ENCODE assay signal across 10 cellular contexts in the genomic region with DNA sequence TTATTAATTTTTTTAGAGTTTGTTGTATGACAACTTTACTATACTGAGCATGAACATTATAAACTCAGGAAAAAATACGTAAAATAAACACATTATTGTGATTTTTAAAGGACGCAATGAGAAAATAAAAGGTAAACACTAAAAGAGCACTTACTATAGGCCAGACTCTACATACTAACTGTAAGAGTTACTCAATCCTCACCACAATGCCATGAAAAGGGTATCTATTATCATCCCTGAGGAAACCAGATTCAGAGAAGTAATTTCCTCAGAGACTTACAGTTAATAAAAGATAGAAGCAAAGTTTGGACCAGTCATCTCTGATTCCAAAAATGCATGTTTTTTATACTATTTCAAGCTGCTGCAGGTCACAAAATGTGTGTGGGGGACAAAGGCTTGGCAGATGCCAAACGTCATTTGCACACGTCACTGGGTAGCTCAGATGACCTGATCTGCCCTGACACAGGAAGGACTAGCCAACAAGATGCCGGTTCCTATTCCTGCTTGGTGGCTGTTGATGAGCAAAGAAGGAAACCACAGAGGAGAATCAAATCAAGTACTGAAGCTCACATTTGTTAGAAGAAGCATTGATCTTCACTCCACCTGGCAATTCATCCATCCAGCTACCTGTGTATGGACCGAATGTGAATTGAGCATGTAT.
DNase-seq lines count a peak whose midpoint lies in the region; ATAC-seq lines count a peak whose summit lies in the region.
"Had no signal": no experiment of that assay in that cellular context is flagged by ENCODE, and none has a peak within 500 bp of the region (broad histone marks: within the 10 kb centered on the region; RNA-seq: fewer than 3 reads in every experiment).

No MANE protein-coding gene starts in this region.

- H3K4me1 Mint-ChIP-seq in effector memory CD8-positive, alpha-beta T cell (ENCODE audit: low read depth in 2 of 2) = peaks cover 29 to 30% of the 10 kb centered on the region in 2 donors
- H3K4me1 Mint-ChIP-seq in stimulated activated memory B cell treated with anti-CD40 and anti-IgM and Interleukin-4, amounts not matched to agents 10 μg/mL and 1 μg/mL and 100 μg/mL, for 72 hours = peaks cover 82% of the 10 kb centered on the region

- peak overlapping the region; percentile 1 to 29 for H3K27ac Mint-ChIP-seq in effector memory CD8-positive, alpha-beta T cell
- H3K27ac Mint-ChIP-seq in stimulated activated memory B cell treated with anti-CD40 and anti-IgM and Interleukin-4, amounts not matched to agents 10 μg/mL and 1 μg/mL and 100 μg/mL, for 72 hours = peak overlapping the region; percentile 71

- peak; percentile 84 for ATAC-seq in effector memory CD8-positive, alpha-beta T cell (replicated peaks)
- ATAC-seq in stimulated activated memory B cell treated with anti-CD40 and anti-IgM and Interleukin-4, amounts not matched to agents 10 μg/mL and 1 μg/mL and 100 μg/mL, for 72 hours = peak; percentile 63
- no peak for ATAC-seq in HG03460 (IDR thresholded peaks at IDR 0.05; ENCODE audit: unreplicated experiment)

- no peaks in the 10 kb centered on the region for H3K9me3 Mint-ChIP-seq in effector memory CD8-positive, alpha-beta T cell
- H3K9me3 Mint-ChIP-seq in stimulated activated memory B cell treated with anti-CD40 and anti-IgM and Interleukin-4, amounts not matched to agents 10 μg/mL and 1 μg/mL and 100 μg/mL, for 72 hours = peaks cover 3% of the 10 kb centered on the region

- H3K36me3 Mint-ChIP-seq in effector memory CD8-positive, alpha-beta T cell (ENCODE audit: insufficient read depth) = peaks cover 3% of the 10 kb centered on the region
- peaks cover 32% of the 10 kb centered on the region for H3K36me3 Mint-ChIP-seq in stimulated activated memory B cell treated with anti-CD40 and anti-IgM and Interleukin-4, amounts not matched to agents 10 μg/mL and 1 μg/mL and 100 μg/mL, for 72 hours

- no peaks in the 10 kb centered on the region for H3K27me3 Mint-ChIP-seq in effector memory CD8-positive, alpha-beta T cell
- H3K27me3 Mint-ChIP-seq in stimulated activated memory B cell treated with anti-CD40 and anti-IgM and Interleukin-4, amounts not matched to agents 10 μg/mL and 1 μg/mL and 100 μg/mL, for 72 hours = no peaks in the 10 kb centered on the region

- H3K4me3 Mint-ChIP-seq in effector memory CD8-positive, alpha-beta T cell = no peak overlapping the region
- no peak overlapping the region for H3K4me3 Mint-ChIP-seq in stimulated activated memory B cell treated with anti-CD40 and anti-IgM and Interleukin-4, amounts not matched to agents 10 μg/mL and 1 μg/mL and 100 μg/mL, for 72 hours

- peak; percentile 22 to 46 for DNase-seq in activated CD8-positive, alpha-beta memory T cell treated with anti-CD3 and anti-CD28 coated beads for 1 hour (ENCODE audit: extremely low read depth in 1 of 2, low read depth in 1 of 2)
- no peak for DNase-seq in activated CD8-positive, alpha-beta memory T cell treated with anti-CD3 and anti-CD28 coated beads for 24 hours
- peak; percentile 31 to 32 for DNase-seq in activated CD4-positive, alpha-beta T cell treated with anti-CD3 and anti-CD28 coated beads for 4 hours
- DNase-seq in effector memory CD8-positive, alpha-beta T cell = peak; percentile 44 to 50 (median 48)
- DNase-seq in RKO (ENCODE audit: low spot score) (no peak), NCI-H1105 treated with DMSO at 0.1 percent for 48 hours (lab: John Stamatoyannopoulos, UW) (no peak)
- DNase-seq: left cardiac atrium, NCI-H1417 had no signal

Comparison
In these comparisons a context has a peak if more than half of its experiments do, and no peak if none do; other contexts are left out.
1. DNase-seq: peak in activated CD8-positive, alpha-beta memory T cell treated with anti-CD3 and anti-CD28 coated beads for 1 hour (2 of 2), activated CD4-positive, alpha-beta T cell treated with anti-CD3 and anti-CD28 coated beads for 4 hours (2 of 2) and effector memory CD8-positive, alpha-beta T cell (3 of 3); none in activated CD8-positive, alpha-beta memory T cell treated with anti-CD3 and anti-CD28 coated beads for 24 hours (single experiment), RKO (single experiment) and NCI-H1105 treated with DMSO at 0.1 percent for 48 hours (single experiment).